In genomic region chr3:66476852-66477381, GRCh38 we compare ENCODE assay signal across 18 cellular contexts. TPM values are rescaled to one million over a fixed set of nuclear protein-coding genes. Genes with fewer than 3 reads are reported as not detected.
A peak's percentile ranks its signal among the peaks of the same experiment; 100 is the strongest.
DNase-seq lines count a peak whose midpoint lies in the region; ATAC-seq and TF ChIP-seq lines count a peak whose summit lies in the region.
"Had no signal": no experiment of that assay in that cellular context is flagged by ENCODE, and none has a peak within 500 bp of the region (broad histone marks: within the 10 kb centered on the region; RNA-seq: fewer than 3 reads in every experiment).

No MANE protein-coding gene starts in this region.

- no peak for DNase-seq in activated naive CD8-positive, alpha-beta T cell treated with anti-CD3 and anti-CD28 coated beads, Interleukin-2, amount 50 U/mL, for 24 hours
- DNase-seq in ascending aorta (ENCODE audit: low spot score in 2 of 2) (peak in 1 of 2 donors; percentile 58), right lobe of liver (no peak), thyroid gland (peak; percentile 43 to 58), spleen (no peak)
- DNase-seq: activated CD4-positive, CD25-positive, alpha-beta regulatory T cell treated with anti-CD3 and anti-CD28 coated beads, Interleukin-2, amount 50 U/mL, for 72 hours; activated CD8-positive, alpha-beta memory T cell treated with anti-CD3 and anti-CD28 coated beads, Interleukin-2, amount 50 U/mL, for 4 hours; activated naive CD4-positive, alpha-beta T cell treated with anti-CD3 and anti-CD28 coated beads, Interleukin-2, amount 50 U/mL, for 16 hours; central memory CD4-positive, alpha-beta T cell; DMS153; glutamatergic neuron; GOT3 had no signal

- H3K4me1 ChIP-seq in ascending aorta, result peaks cover 20 to 79% of the 10 kb centered on the region in 2 donors
- peaks cover 0 to 77% (median 24%) of the 10 kb centered on the region in 4 donors for H3K4me1 ChIP-seq in right lobe of liver
- peaks cover 36 to 73% of the 10 kb centered on the region in 2 donors for H3K4me1 ChIP-seq in thyroid gland
- H3K4me1 ChIP-seq in spleen, result peaks cover 21 to 67% (median 32%) of the 10 kb centered on the region in 6 donors

- H3K27ac ChIP-seq in ascending aorta (peak overlapping the region; percentile 50 to 90), right lobe of liver (peak overlapping the region in 2 of 3 donors; percentile 66 to 77), thyroid gland (peak overlapping the region in 1 of 3 donors; percentile 21), spleen (no peak overlapping the region)

- H3K4me3 Mint-ChIP-seq in activated naive CD8-positive, alpha-beta T cell, result no peak overlapping the region
- H3K4me3 Mint-ChIP-seq in activated naive CD8-positive, alpha-beta T cell treated with anti-CD3 and anti-CD28 coated beads, Interleukin-2, amount 50 U/mL, for 24 hours, result no peak overlapping the region
- H3K4me3 Mint-ChIP-seq: stimulated activated naive CD8-positive, alpha-beta T cell treated with anti-CD3 and anti-CD28 coated beads, Interleukin-15, Interleukin-2, amounts not matched to agents 100 ng/mL and 50 ng/mL, for 24 hours; T-helper 1 cell treated with Interleukin-12 subunit alpha and Interleukin-12 subunit beta and Interleukin-4 antibody, amounts not matched to agents 30 μg/mL and 1 μg/mL, for 36 hours had no signal

- 35% methylated on average over 9 of the region's 9 CpGs for WGBS in right lobe of liver (ENCODE audit: insufficient coverage, low coverage, low lambda C conversion rate, missing lambda C conversion rate)
- WGBS in thyroid gland, 2 donors, result 71 to 73% methylated on average over 9 of the region's 9 CpGs
- WGBS in spleen, 5 donors, result 87 to 94% (median 89%) methylated on average over 9 of the region's 9 CpGs

- ATAC-seq in activated naive CD8-positive, alpha-beta T cell treated with anti-CD3 and anti-CD28 coated beads, Interleukin-2, amount 50 U/mL, for 24 hours, result no peak
- ATAC-seq in right lobe of liver (peak in 2 of 4 donors; percentile 37 to 47), HG02885 (IDR thresholded peaks at IDR 0.05; ENCODE audit: poor library complexity, unreplicated experiment) (no peak), HG03045 (IDR thresholded peaks at IDR 0.05; ENCODE audit: unreplicated experiment) (no peak)
- ATAC-seq: Panc1 had no signal

- H3K36me3 ChIP-seq in ascending aorta (no peaks in the 10 kb centered on the region), right lobe of liver (no peaks in the 10 kb centered on the region), thyroid gland (no peaks in the 10 kb centered on the region), spleen (no peaks in the 10 kb centered on the region)

- H3K27ac Mint-ChIP-seq in activated naive CD8-positive, alpha-beta T cell, result peak overlapping the region; percentile 7
- H3K27ac Mint-ChIP-seq in activated naive CD8-positive, alpha-beta T cell treated with anti-CD3 and anti-CD28 coated beads, Interleukin-2, amount 50 U/mL, for 24 hours, result no peak overlapping the region
- H3K27ac Mint-ChIP-seq: stimulated activated naive CD8-positive, alpha-beta T cell treated with anti-CD3 and anti-CD28 coated beads, Interleukin-15, Interleukin-2, amounts not matched to agents 100 ng/mL and 50 ng/mL, for 24 hours; T-helper 1 cell treated with Interleukin-12 subunit alpha and Interleukin-12 subunit beta and Interleukin-4 antibody, amounts not matched to agents 30 μg/mL and 1 μg/mL, for 36 hours had no signal

- no peak for TF ChIP-seq CTCF in ascending aorta (IDR thresholded peaks at IDR 0.05)
- no peak for TF ChIP-seq CTCF in right lobe of liver (IDR thresholded peaks at IDR 0.05)
- TF ChIP-seq CTCF in thyroid gland (IDR thresholded peaks at IDR 0.05), result no peak
- no peak for TF ChIP-seq CTCF in spleen (IDR thresholded peaks at IDR 0.05 in 8 of 11, conservative IDR thresholded peaks at IDR 0.05 in 3 of 11)

- TF ChIP-seq POLR2A in right lobe of liver (IDR thresholded peaks at IDR 0.05) (no peak), thyroid gland (IDR thresholded peaks at IDR 0.05) (no peak), spleen (IDR thresholded peaks at IDR 0.05) (no peak)

- H3K9me3 ChIP-seq in ascending aorta (no peaks in the 10 kb centered on the region), right lobe of liver (no peaks in the 10 kb centered on the region), thyroid gland (no peaks in the 10 kb centered on the region), spleen (peaks cover 0 to 11% (median 0%) of the 10 kb centered on the region in 8 donors)

- no peaks in the 10 kb centered on the region for H3K27me3 ChIP-seq in ascending aorta
- no peaks in the 10 kb centered on the region for H3K27me3 ChIP-seq in right lobe of liver
- H3K27me3 ChIP-seq in thyroid gland, result no peaks in the 10 kb centered on the region
- H3K27me3 ChIP-seq in spleen (replicated peaks in 1 of 7), result no peaks in the 10 kb centered on the region

- H3K9me3 Mint-ChIP-seq in activated naive CD8-positive, alpha-beta T cell (ENCODE audit: low read depth), result peaks cover 8% of the 10 kb centered on the region
- H3K9me3 Mint-ChIP-seq in activated naive CD8-positive, alpha-beta T cell treated with anti-CD3 and anti-CD28 coated beads, Interleukin-2, amount 50 U/mL, for 24 hours, result peaks cover 10% of the 10 kb centered on the region

- H3K4me3 ChIP-seq in ascending aorta (no peak overlapping the region), right lobe of liver (no peak overlapping the region), thyroid gland (replicated peaks in 1 of 3) (no peak overlapping the region), spleen (no peak overlapping the region)

- H3K27me3 Mint-ChIP-seq in activated naive CD8-positive, alpha-beta T cell, result no peaks in the 10 kb centered on the region
- H3K27me3 Mint-ChIP-seq in activated naive CD8-positive, alpha-beta T cell treated with anti-CD3 and anti-CD28 coated beads, Interleukin-2, amount 50 U/mL, for 24 hours, result no peaks in the 10 kb centered on the region

- H3K4me1 Mint-ChIP-seq in activated naive CD8-positive, alpha-beta T cell (ENCODE audit: low read depth), result peaks cover 60% of the 10 kb centered on the region
- peaks cover 46% of the 10 kb centered on the region for H3K4me1 Mint-ChIP-seq in activated naive CD8-positive, alpha-beta T cell treated with anti-CD3 and anti-CD28 coated beads, Interleukin-2, amount 50 U/mL, for 24 hours

- intact Hi-C loops in ascending aorta (cut with DNase I) (no loop called here), right lobe of liver (cut with DNase I) (no loop called here), thyroid gland (cut with DNase I) (no loop called here), spleen (cut with DNase I; ENCODE audit: low total_unique reads) (no loop called here)

- H3K36me3 Mint-ChIP-seq in activated naive CD8-positive, alpha-beta T cell, result peaks cover 11% of the 10 kb centered on the region
- H3K36me3 Mint-ChIP-seq in activated naive CD8-positive, alpha-beta T cell treated with anti-CD3 and anti-CD28 coated beads, Interleukin-2, amount 50 U/mL, for 24 hours (ENCODE audit: low read depth), result peaks cover 11% of the 10 kb centered on the region

RNA-seq across cellular contexts. Expression of gene LRIG1, which starts 23.9 kb away (rescaled TPM):
- total RNA-seq in ascending aorta, result 62.3 TPM
- 10 to 100 TPM; 15.8 to 23.2 (median 17.8) TPM for total RNA-seq in right lobe of liver
- total RNA-seq in thyroid gland, result 10 to 100 TPM; 45.8 to 69.7 (median 61.7) TPM
- 10 to 100 TPM; 10.6 to 19.7 (median 12.4) TPM for total RNA-seq in spleen
- 10 to 100 TPM in 1 of 3 donors, 1 to 10 TPM in 2; 5.9 to 10.6 (median 8.6) TPM for polyA plus RNA-seq in spleen

Comparison
In these comparisons a context has a peak if more than half of its experiments do, and no peak if none do; other contexts are left out.
1. DNase-seq: peak in thyroid gland (2 of 2); none in activated naive CD8-positive, alpha-beta T cell treated with anti-CD3 and anti-CD28 coated beads, Interleukin-2, amount 50 U/mL, for 24 hours (single experiment), right lobe of liver (0 of 3) and spleen (single experiment).
2. H3K27ac ChIP-seq: peak in ascending aorta (2 of 2) and right lobe of liver (2 of 3); none in spleen (0 of 8).